Comparison of ENCODE assay signal across 1 cellular context in genomic region chr11:129143335-129143734, GRCh38.
A peak's percentile ranks its signal among the peaks of the same experiment; 100 is the strongest.
TF ChIP-seq lines count a peak whose summit lies in the region.

No MANE protein-coding gene starts in this region.

TF ChIP-seq in HepG2, 621 proteins besides CTCF, POLR2A, EP300 and RAD21 (continued from another document and continues in another):
- TF ChIP-seq AHDC1 (CRISPR knock-in tag; IDR thresholded peaks at IDR 0.05; ENCODE audit: borderline replicate concordance), result peak; percentile 54; the same call in 1 of the 2 replicates
- TF ChIP-seq ZNF331 (CRISPR knock-in tag; IDR thresholded peaks at IDR 0.05), result 0 out of 2 replicates have a peak, but pooled peaks have one; percentile 33
- TF ChIP-seq ZSCAN9 (CRISPR knock-in tag; IDR thresholded peaks at IDR 0.05; ENCODE audit: borderline replicate concordance), result no peak
- TF ChIP-seq ZFP36L1 (CRISPR knock-in tag; IDR thresholded peaks at IDR 0.05), result no peak
- TF ChIP-seq CREB1 (IDR thresholded peaks at IDR 0.05), result peak; percentile 68; the same call in 1 of the 2 replicates
- peak; percentile 46 for TF ChIP-seq CREB1 (CRISPR knock-in tag; IDR thresholded peaks at IDR 0.05)
- TF ChIP-seq ZKSCAN1 (IDR thresholded peaks at IDR 0.05; ENCODE audit: low read length), result no peak
- no peak for TF ChIP-seq ZNF232 (CRISPR knock-in tag; IDR thresholded peaks at IDR 0.05; ENCODE audit: borderline replicate concordance)
- peak in 1 of 2 experiments; percentile 91; a peak in 2 of 4 replicates for TF ChIP-seq ATF4 (CRISPR knock-in tag; IDR thresholded peaks at IDR 0.05)
- TF ChIP-seq ZNF614 (CRISPR knock-in tag; IDR thresholded peaks at IDR 0.05; ENCODE audit: borderline replicate concordance), result 0 out of 2 replicates have a peak, but pooled peaks have one; percentile 34
- TF ChIP-seq MIXL1 (CRISPR knock-in tag; IDR thresholded peaks at IDR 0.05), result 0 out of 2 replicates have a peak, but pooled peaks have one; percentile 24
- TF ChIP-seq ZNF441 (CRISPR knock-in tag; IDR thresholded peaks at IDR 0.05; ENCODE audit: borderline replicate concordance), result peak; percentile 75
- peak; percentile 88 for TF ChIP-seq GATAD2A (CRISPR knock-in tag; IDR thresholded peaks at IDR 0.05)
- TF ChIP-seq ZBTB39 (CRISPR knock-in tag; IDR thresholded peaks at IDR 0.05), result no peak
- no peak for TF ChIP-seq POGK (CRISPR knock-in tag; conservative IDR thresholded peaks at IDR 0.05)
- no peak for TF ChIP-seq UBTF (CRISPR knock-in tag; IDR thresholded peaks at IDR 0.05)
- TF ChIP-seq MIER2 (CRISPR knock-in tag; IDR thresholded peaks at IDR 0.05), result peak; percentile 55; the same call in 1 of the 2 replicates
- peak; percentile 17; the same call in 1 of the 2 replicates for TF ChIP-seq ZNF878 (CRISPR knock-in tag; IDR thresholded peaks at IDR 0.05)
- TF ChIP-seq KDM5A (IDR thresholded peaks at IDR 0.05; ENCODE audit: borderline replicate concordance, low read length), result 0 out of 2 replicates have a peak, but pooled peaks have one; percentile 10
- TF ChIP-seq PATZ1 (CRISPR knock-in tag; IDR thresholded peaks at IDR 0.05), result peak; percentile 58
- TF ChIP-seq TFDP2 (CRISPR knock-in tag; IDR thresholded peaks at IDR 0.05), result peak; percentile 49; the same call in 1 of the 2 replicates
- no peak for TF ChIP-seq SATB2 (CRISPR knock-in tag; IDR thresholded peaks at IDR 0.05)
- TF ChIP-seq ZNF773 (CRISPR knock-in tag; IDR thresholded peaks at IDR 0.05; ENCODE audit: borderline replicate concordance), result no peak
- TF ChIP-seq KAT8 (CRISPR knock-in tag; IDR thresholded peaks at IDR 0.05), result peak; percentile 51
- TF ChIP-seq KLF12 (CRISPR knock-in tag; IDR thresholded peaks at IDR 0.05; ENCODE audit: borderline replicate concordance), result no peak
- TF ChIP-seq ATF5 (CRISPR knock-in tag; IDR thresholded peaks at IDR 0.05; ENCODE audit: low read depth), result no peak
- TF ChIP-seq ZNF224 (CRISPR knock-in tag; IDR thresholded peaks at IDR 0.05), result no peak
- 0 out of 2 replicates have a peak, but pooled peaks have one; percentile 26 for TF ChIP-seq SIX4 (CRISPR knock-in tag; IDR thresholded peaks at IDR 0.05)
- no peak for TF ChIP-seq IRF1 (CRISPR knock-in tag; IDR thresholded peaks at IDR 0.05; ENCODE audit: low read depth)
- TF ChIP-seq DMAP1 (CRISPR knock-in tag; IDR thresholded peaks at IDR 0.05), result 0 out of 2 replicates have a peak, but pooled peaks have one; percentile 40
- TF ChIP-seq ZHX1 (CRISPR knock-in tag; IDR thresholded peaks at IDR 0.05; ENCODE audit: low read depth), result no peak
- peak; percentile 46; the same call in 1 of the 2 replicates for TF ChIP-seq THAP11 (CRISPR knock-in tag; IDR thresholded peaks at IDR 0.05)
- peak; percentile 87 for TF ChIP-seq JUND (CRISPR knock-in tag; IDR thresholded peaks at IDR 0.05)
- no peak for TF ChIP-seq FIP1L1 (IDR thresholded peaks at IDR 0.05; ENCODE audit: borderline replicate concordance, insufficient read depth, low read depth, low read length)
